Comparison of ENCODE assay signal across 14 cellular contexts in genomic region chr2:28233070-28233718, GRCh38.
DNase-seq lines count a peak whose midpoint lies in the region; ATAC-seq, FAIRE-seq and TF ChIP-seq lines count a peak whose summit lies in the region.
"Had no signal": no experiment of that assay in that cellular context is flagged by ENCODE, and none has a peak within 500 bp of the region (broad histone marks: within the 10 kb centered on the region; RNA-seq: fewer than 3 reads in every experiment).

No MANE protein-coding gene starts in this region.

- H3K4me1 ChIP-seq in smooth muscle cell (ENCODE audit: low read depth) = no peaks in the 10 kb centered on the region
- peaks cover 29% of the 10 kb centered on the region for H3K4me1 ChIP-seq in psoas muscle

- in situ Hi-C loops in brain microvascular endothelial cell (cut with HindIII; ENCODE audit: low pct_ligation_motif_present, low sequenced_read_pairs) = no loop called here

- no peaks in the 10 kb centered on the region for H4K20me1 ChIP-seq in smooth muscle cell (ENCODE audit: low read depth)

- H3K9me3 ChIP-seq in smooth muscle cell (replicated peaks; ENCODE audit: low read depth) (no peaks in the 10 kb centered on the region), psoas muscle (no peaks in the 10 kb centered on the region)
- H3K9me3 ChIP-seq: heart right ventricle had no signal

- H3K79me2 ChIP-seq in smooth muscle cell (ENCODE audit: low read depth) = no peaks in the 10 kb centered on the region

- FAIRE-seq in RCC 7860 (lab: Jason Lieb, UNC) = peak; percentile 93
- FAIRE-seq: G401.6 had no signal

- H3K4me3 ChIP-seq in smooth muscle cell (no peak overlapping the region), brain microvascular endothelial cell (ENCODE audit: low read depth, low read length) (no peak overlapping the region), psoas muscle (no peak overlapping the region)
- H3K4me3 ChIP-seq: heart right ventricle had no signal

- H3K27ac ChIP-seq in smooth muscle cell (ENCODE audit: low read depth) (peak overlapping the region; percentile 17), brain microvascular endothelial cell (no peak overlapping the region), psoas muscle (no peak overlapping the region)

- H2AFZ ChIP-seq in smooth muscle cell (ENCODE audit: low read depth) = no peak overlapping the region

- peak; percentile 32 for DNase-seq in DMS79 (lab: John Stamatoyannopoulos, UW)
- DNase-seq in RCC 7860 (ENCODE audit: low spot score) = peak; percentile 79
- DNase-seq in kidney tubule cell (ENCODE audit: low spot score) = peak; percentile 78
- no peak for DNase-seq in smooth muscle cell (lab: John Stamatoyannopoulos, UW; ENCODE audit: unreplicated experiment)
- no peak for DNase-seq in brain microvascular endothelial cell
- no peak for DNase-seq in psoas muscle
- no peak for DNase-seq in pons (ENCODE audit: low spot score)
- DNase-seq: activated T-cell treated with anti-CD3 and anti-CD28 coated beads, Interleukin-2, amount 50 U/mL, for 24 hours; heart right ventricle; MV-4-11; stimulated activated CD4-positive, alpha-beta T cell treated with anti-CD3 and anti-CD28 coated beads, Interleukin-4, amount 100 ng/mL, for 4 hours had no signal

- WGBS in smooth muscle cell (ENCODE audit: low lambda C conversion rate) = 33% methylated on average over 7 of the region's 7 CpGs
- WGBS in psoas muscle, 3 donors = 56 to 74% (median 57%) methylated on average over 7 of the region's 7 CpGs

- H3F3A ChIP-seq in smooth muscle cell (ENCODE audit: low read depth) = peaks cover 13% of the 10 kb centered on the region

- H3K36me3 ChIP-seq in smooth muscle cell (ENCODE audit: low read depth) (no peaks in the 10 kb centered on the region), brain microvascular endothelial cell (replicated peaks) (no peaks in the 10 kb centered on the region), psoas muscle (ENCODE audit: insufficient read depth in 1 of 2, low read depth in 1 of 2) (peaks cover 0 to 6% of the 10 kb centered on the region in 2 donors)

- no peaks in the 10 kb centered on the region for H3K27me3 ChIP-seq in smooth muscle cell (ENCODE audit: low read depth)
- no peaks in the 10 kb centered on the region for H3K27me3 ChIP-seq in brain microvascular endothelial cell (replicated peaks)
- H3K27me3 ChIP-seq in psoas muscle (ENCODE audit: insufficient read depth in 3 of 3, low read length in 2 of 3) = no peaks in the 10 kb centered on the region
- H3K27me3 ChIP-seq: heart right ventricle had no signal

- intact Hi-C loops in psoas muscle (cut with DNase I) = loop anchor here in 1 of 2 donors (5.0 kb wide), 2 partner anchors 39 to 144 kb away; no protein-coding TSS in a partner anchor

- no peak for TF ChIP-seq CTCF in smooth muscle cell (IDR thresholded peaks at IDR 0.05; ENCODE audit: borderline replicate concordance, insufficient read depth, poor library complexity, severe bottlenecking)
- no peak for TF ChIP-seq CTCF in brain microvascular endothelial cell (IDR thresholded peaks at IDR 0.05; ENCODE audit: low read depth, low read length, missing control alignments)
- no peak for TF ChIP-seq CTCF in psoas muscle (IDR thresholded peaks at IDR 0.05)

- H3K4me2 ChIP-seq in smooth muscle cell = peak overlapping the region; percentile 37

- ATAC-seq in GM21825 (IDR thresholded peaks at IDR 0.05; ENCODE audit: unreplicated experiment) (no peak), psoas muscle (no peak)
- ATAC-seq: natural killer cell treated with Interleukin-12 subunit alpha and Interleukin-12 subunit beta and Interleukin-15 and Interleukin-18, amount 100 ng/mL, for 72 hours had no signal

- H3K9ac ChIP-seq in smooth muscle cell (ENCODE audit: low read depth) = no peak overlapping the region

Comparison
In these comparisons a context has a peak if more than half of its experiments do, and no peak if none do; other contexts are left out.
1. DNase-seq: peak in DMS79 (single experiment), RCC 7860 (single experiment) and kidney tubule cell (single experiment); none in smooth muscle cell (single experiment), brain microvascular endothelial cell (single experiment), psoas muscle (0 of 2) and pons (single experiment).